In genomic region chr10:104925232-104925851, GRCh38 we compare ENCODE assay signal across 8 cellular contexts.
A peak's percentile ranks its signal among the peaks of the same experiment; 100 is the strongest.
DNase-seq lines count a peak whose midpoint lies in the region; ATAC-seq and TF ChIP-seq lines count a peak whose summit lies in the region.

No MANE protein-coding gene starts in this region.

- ATAC-seq in GM18502 (IDR thresholded peaks at IDR 0.05; ENCODE audit: poor library complexity, unreplicated experiment), result peak; percentile 37

- no peaks in the 10 kb centered on the region for H3K9me2 ChIP-seq in Loucy (replicated peaks; ENCODE audit: low read depth, low read length)

- no peaks in the 10 kb centered on the region for H3K4me1 ChIP-seq in Loucy (ENCODE audit: insufficient read depth, low read length, poor library complexity, severe bottlenecking)

- H3K4me3 ChIP-seq in Loucy (ENCODE audit: low read length, poor library complexity, severe bottlenecking), result no peak overlapping the region

- H2AFZ ChIP-seq in Loucy (ENCODE audit: low read length), result no peak overlapping the region

- DNase-seq in CMK (ENCODE audit: low read depth), result peak; percentile 20
- DNase-seq in activated naive CD4-positive, alpha-beta T cell treated with anti-CD3 and anti-CD28 coated beads, Interleukin-2, amount 50 U/mL, for 16 hours, result peak; percentile 16
- peak; percentile 65 for DNase-seq in islet precursor cell
- peak; percentile 11 for DNase-seq in stromal cell of bone marrow (ENCODE audit: low read depth)
- DNase-seq in COR-L47 (lab: John Stamatoyannopoulos, UW), result no peak
- no peak for DNase-seq in DMS79 treated with DMSO at 0.1 percent for 48 hours (lab: John Stamatoyannopoulos, UW)

- H3K9me3 ChIP-seq in Loucy (ENCODE audit: insufficient read depth, low read depth, low read length), result no peaks in the 10 kb centered on the region

- H3F3A ChIP-seq in Loucy (ENCODE audit: low read depth), result no peaks in the 10 kb centered on the region

- no peak overlapping the region for H3K9ac ChIP-seq in Loucy (ENCODE audit: low read depth, low read length, poor library complexity, severe bottlenecking)

- no peaks in the 10 kb centered on the region for H3K27me3 ChIP-seq in Loucy (ENCODE audit: insufficient read depth, low read length, poor library complexity, severe bottlenecking)

- H3K79me2 ChIP-seq in Loucy (ENCODE audit: insufficient read depth, low read length), result no peaks in the 10 kb centered on the region

- H4K20me1 ChIP-seq in Loucy (ENCODE audit: insufficient read depth, low read length, poor library complexity, severe bottlenecking), result no peaks in the 10 kb centered on the region

- TF ChIP-seq CTCF in Loucy (conservative IDR thresholded peaks at IDR 0.05; ENCODE audit: low read length), result peak; percentile 79

- no peak overlapping the region for H3K4me2 ChIP-seq in Loucy (ENCODE audit: low read depth, low read length, poor library complexity, severe bottlenecking)

- no peaks in the 10 kb centered on the region for H3K36me3 ChIP-seq in Loucy (ENCODE audit: insufficient read depth, low read length)

Comparison
In these comparisons a context has a peak if more than half of its experiments do, and no peak if none do; other contexts are left out.
1. DNase-seq: peak in CMK (single experiment), activated naive CD4-positive, alpha-beta T cell treated with anti-CD3 and anti-CD28 coated beads, Interleukin-2, amount 50 U/mL, for 16 hours (single experiment), islet precursor cell (single experiment) and stromal cell of bone marrow (single experiment); none in COR-L47 (single experiment) and DMS79 treated with DMSO at 0.1 percent for 48 hours (single experiment).